In genomic region chr4:109588176-109588575, GRCh38 we compare ENCODE assay signal across 8 cellular contexts.
DNase-seq lines count a peak whose midpoint lies in the region; ATAC-seq lines count a peak whose summit lies in the region.

No MANE protein-coding gene starts in this region.

- H3K27me3 Mint-ChIP-seq in stimulated activated naive B cell treated with anti-CD40 and anti-IgM and Interleukin-4, amounts not matched to agents 10 μg/mL and 1 μg/mL and 100 μg/mL, for 72 hours = no peaks in the 10 kb centered on the region

- DNase-seq in activated T-cell treated with anti-CD3 and anti-CD28 coated beads for 24 hours (ENCODE audit: low read depth) = peak; percentile 57
- DNase-seq in activated T-cell treated with anti-CD3 and anti-CD28 coated beads for 4 hours = no peak
- peak; percentile 38 for DNase-seq in activated T-helper 9 cell treated with anti-CD3 and anti-CD28 coated beads, Interleukin-2, amount 50 U/mL, for 16 hours (ENCODE audit: low read depth)
- no peak for DNase-seq in stimulated activated naive B cell treated with anti-CD40 and anti-IgM and Interleukin-4, amounts not matched to agents 10 μg/mL and 1 μg/mL and 100 μg/mL, for 72 hours
- DNase-seq in middle frontal gyrus (ENCODE audit: extremely low spot score, low spot score) = no peak
- DNase-seq in NOMO-1 (lab: John Stamatoyannopoulos, UW; ENCODE audit: unreplicated experiment in 2 of 2) = no peak
- DNase-seq in 8988T = no peak

- no peak overlapping the region for H3K27ac Mint-ChIP-seq in stimulated activated naive B cell treated with anti-CD40 and anti-IgM and Interleukin-4, amounts not matched to agents 10 μg/mL and 1 μg/mL and 100 μg/mL, for 72 hours

- no peak overlapping the region for H3K4me3 Mint-ChIP-seq in stimulated activated naive B cell treated with anti-CD40 and anti-IgM and Interleukin-4, amounts not matched to agents 10 μg/mL and 1 μg/mL and 100 μg/mL, for 72 hours

- peaks cover 5 to 11% of the 10 kb centered on the region in 2 donors for H3K36me3 Mint-ChIP-seq in stimulated activated naive B cell treated with anti-CD40 and anti-IgM and Interleukin-4, amounts not matched to agents 10 μg/mL and 1 μg/mL and 100 μg/mL, for 72 hours

- peak; percentile 92 for ATAC-seq in HG03342 (IDR thresholded peaks at IDR 0.05; ENCODE audit: unreplicated experiment)
- peak; percentile 72 to 83 for ATAC-seq in stimulated activated naive B cell treated with anti-CD40 and anti-IgM and Interleukin-4, amounts not matched to agents 10 μg/mL and 1 μg/mL and 100 μg/mL, for 72 hours (replicated peaks)

- H3K4me1 Mint-ChIP-seq in stimulated activated naive B cell treated with anti-CD40 and anti-IgM and Interleukin-4, amounts not matched to agents 10 μg/mL and 1 μg/mL and 100 μg/mL, for 72 hours = peaks cover 38 to 64% of the 10 kb centered on the region in 2 donors

- H3K9me3 Mint-ChIP-seq in stimulated activated naive B cell treated with anti-CD40 and anti-IgM and Interleukin-4, amounts not matched to agents 10 μg/mL and 1 μg/mL and 100 μg/mL, for 72 hours = peaks cover 0 to 6% of the 10 kb centered on the region in 2 donors

Comparison
In these comparisons a context has a peak if more than half of its experiments do, and no peak if none do; other contexts are left out.
1. DNase-seq: peak in activated T-cell treated with anti-CD3 and anti-CD28 coated beads for 24 hours (single experiment) and activated T-helper 9 cell treated with anti-CD3 and anti-CD28 coated beads, Interleukin-2, amount 50 U/mL, for 16 hours (single experiment); none in activated T-cell treated with anti-CD3 and anti-CD28 coated beads for 4 hours (single experiment), stimulated activated naive B cell treated with anti-CD40 and anti-IgM and Interleukin-4, amounts not matched to agents 10 μg/mL and 1 μg/mL and 100 μg/mL, for 72 hours (single experiment), middle frontal gyrus (single experiment), NOMO-1 (0 of 2) and 8988T (single experiment).